ENCODE assay signal across 1 cellular context in genomic region chr17:7484964-7485377, GRCh38.
TF ChIP-seq lines count a peak whose summit lies in the region.

No MANE protein-coding gene starts in this region.

TF ChIP-seq in IMR-90, 13 proteins besides CTCF, POLR2A, EP300 and RAD21:
- TF ChIP-seq ELK1 (IDR thresholded peaks at IDR 0.05; ENCODE audit: borderline replicate concordance, low read depth, low read length), result no peak
